Comparison of ENCODE assay signal across 1 cellular context in the genomic region with DNA sequence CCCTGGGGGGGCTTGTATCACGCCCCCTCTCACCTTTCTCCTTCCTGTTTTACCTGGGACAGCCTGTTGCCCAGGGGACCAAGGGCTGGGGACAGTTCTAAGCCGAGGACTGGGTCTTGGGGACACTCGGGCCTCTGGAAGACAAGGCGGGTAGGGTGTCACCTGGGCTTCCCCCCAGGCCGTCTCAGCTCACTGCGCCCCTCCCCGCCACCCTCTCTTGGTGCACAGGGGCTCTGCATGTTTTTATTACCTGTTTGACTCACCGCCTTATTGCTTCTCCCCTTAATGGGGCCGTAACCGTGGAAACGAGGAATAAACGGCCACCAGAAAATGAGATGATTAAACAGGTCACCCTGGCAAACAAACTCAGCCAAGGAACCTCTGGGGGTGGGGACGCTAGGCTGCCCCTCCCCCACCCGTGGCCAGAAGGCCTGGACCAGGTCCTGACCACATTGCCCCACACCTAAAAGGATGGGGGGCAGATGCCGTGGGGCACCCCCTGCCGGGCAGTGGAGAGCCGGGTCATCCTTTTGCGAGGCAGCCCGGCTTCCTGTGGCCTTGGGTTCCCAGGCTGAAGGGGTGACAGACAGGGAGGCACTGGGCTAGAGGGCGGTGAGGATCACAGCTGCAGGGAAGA.
A peak's percentile ranks its signal among the peaks of the same experiment; 100 is the strongest.
TF ChIP-seq lines count a peak whose summit lies in the region.

No MANE protein-coding gene starts in this region.

TF ChIP-seq in HepG2, 621 proteins besides CTCF, POLR2A, EP300 and RAD21 (continued from another document and continues in another):
- TF ChIP-seq HDAC1 (CRISPR knock-in tag; IDR thresholded peaks at IDR 0.05): no peak; the same call in 1 of the 2 replicates
- TF ChIP-seq MTF1 (CRISPR knock-in tag; IDR thresholded peaks at IDR 0.05): no peak
- TF ChIP-seq ZNF33B (CRISPR knock-in tag; IDR thresholded peaks at IDR 0.05): no peak
- TF ChIP-seq, protein P1, sequence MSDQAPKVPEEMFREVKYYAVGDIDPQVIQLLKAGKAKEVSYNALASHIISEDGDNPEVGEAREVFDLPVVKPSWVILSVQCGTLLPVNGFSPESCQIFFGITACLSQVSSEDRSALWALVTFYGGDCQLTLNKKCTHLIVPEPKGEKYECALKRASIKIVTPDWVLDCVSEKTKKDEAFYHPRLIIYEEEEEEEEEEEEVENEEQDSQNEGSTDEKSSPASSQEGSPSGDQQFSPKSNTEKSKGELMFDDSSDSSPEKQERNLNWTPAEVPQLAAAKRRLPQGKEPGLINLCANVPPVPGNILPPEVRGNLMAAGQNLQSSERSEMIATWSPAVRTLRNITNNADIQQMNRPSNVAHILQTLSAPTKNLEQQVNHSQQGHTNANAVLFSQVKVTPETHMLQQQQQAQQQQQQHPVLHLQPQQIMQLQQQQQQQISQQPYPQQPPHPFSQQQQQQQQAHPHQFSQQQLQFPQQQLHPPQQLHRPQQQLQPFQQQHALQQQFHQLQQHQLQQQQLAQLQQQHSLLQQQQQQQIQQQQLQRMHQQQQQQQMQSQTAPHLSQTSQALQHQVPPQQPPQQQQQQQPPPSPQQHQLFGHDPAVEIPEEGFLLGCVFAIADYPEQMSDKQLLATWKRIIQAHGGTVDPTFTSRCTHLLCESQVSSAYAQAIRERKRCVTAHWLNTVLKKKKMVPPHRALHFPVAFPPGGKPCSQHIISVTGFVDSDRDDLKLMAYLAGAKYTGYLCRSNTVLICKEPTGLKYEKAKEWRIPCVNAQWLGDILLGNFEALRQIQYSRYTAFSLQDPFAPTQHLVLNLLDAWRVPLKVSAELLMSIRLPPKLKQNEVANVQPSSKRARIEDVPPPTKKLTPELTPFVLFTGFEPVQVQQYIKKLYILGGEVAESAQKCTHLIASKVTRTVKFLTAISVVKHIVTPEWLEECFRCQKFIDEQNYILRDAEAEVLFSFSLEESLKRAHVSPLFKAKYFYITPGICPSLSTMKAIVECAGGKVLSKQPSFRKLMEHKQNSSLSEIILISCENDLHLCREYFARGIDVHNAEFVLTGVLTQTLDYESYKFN (CRISPR knock-in tag; conservative IDR thresholded peaks at IDR 0.05): no peak; the same call in 1 of the 2 replicates
- TF ChIP-seq YEATS4 (CRISPR knock-in tag; IDR thresholded peaks at IDR 0.05; ENCODE audit: borderline replicate concordance): peak; percentile 52; the same call in 1 of the 2 replicates
- no peak for TF ChIP-seq CENPT (CRISPR knock-in tag; IDR thresholded peaks at IDR 0.05; ENCODE audit: low read depth)
- TF ChIP-seq ZSCAN29 (CRISPR knock-in tag; conservative IDR thresholded peaks at IDR 0.05): no peak
- no peak for TF ChIP-seq HOXA5 (CRISPR knock-in tag; IDR thresholded peaks at IDR 0.05)
- no peak for TF ChIP-seq SATB2 (CRISPR knock-in tag; IDR thresholded peaks at IDR 0.05)
- TF ChIP-seq STAG1 (CRISPR knock-in tag; IDR thresholded peaks at IDR 0.05): peak; percentile 48
- TF ChIP-seq ZNF766 (CRISPR knock-in tag; IDR thresholded peaks at IDR 0.05; ENCODE audit: borderline replicate concordance): no peak; the same call in 1 of the 2 replicates
- no peak for TF ChIP-seq YY1 (IDR thresholded peaks at IDR 0.05; ENCODE audit: insufficient read depth, insufficient replicate concordance, low read depth, low read length)
- no peak for TF ChIP-seq FOXK1 (CRISPR knock-in tag; IDR thresholded peaks at IDR 0.05; ENCODE audit: borderline replicate concordance, low read depth)
- no peak; the same call in 1 of the 2 replicates for TF ChIP-seq ZBTB42 (CRISPR knock-in tag; IDR thresholded peaks at IDR 0.05)
- no peak for TF ChIP-seq EHMT2 (IDR thresholded peaks at IDR 0.05; ENCODE audit: borderline replicate concordance, low read depth, low read length)
- no peak for TF ChIP-seq GRHL1 (CRISPR knock-in tag; conservative IDR thresholded peaks at IDR 0.05)
- TF ChIP-seq, protein P2, sequence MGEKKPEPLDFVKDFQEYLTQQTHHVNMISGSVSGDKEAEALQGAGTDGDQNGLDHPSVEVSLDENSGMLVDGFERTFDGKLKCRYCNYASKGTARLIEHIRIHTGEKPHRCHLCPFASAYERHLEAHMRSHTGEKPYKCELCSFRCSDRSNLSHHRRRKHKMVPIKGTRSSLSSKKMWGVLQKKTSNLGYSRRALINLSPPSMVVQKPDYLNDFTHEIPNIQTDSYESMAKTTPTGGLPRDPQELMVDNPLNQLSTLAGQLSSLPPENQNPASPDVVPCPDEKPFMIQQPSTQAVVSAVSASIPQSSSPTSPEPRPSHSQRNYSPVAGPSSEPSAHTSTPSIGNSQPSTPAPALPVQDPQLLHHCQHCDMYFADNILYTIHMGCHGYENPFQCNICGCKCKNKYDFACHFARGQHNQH (CRISPR knock-in tag; IDR thresholded peaks at IDR 0.05): no peak; the same call in 1 of the 2 replicates
- TF ChIP-seq U2AF2 (IDR thresholded peaks at IDR 0.05; ENCODE audit: low read depth, low read length): no peak
- no peak for TF ChIP-seq ZNF746 (CRISPR knock-in tag; IDR thresholded peaks at IDR 0.05)
- 0 out of 2 replicates have a peak, but pooled peaks have one; percentile 10 for TF ChIP-seq ZNF136 (CRISPR knock-in tag; IDR thresholded peaks at IDR 0.05; ENCODE audit: low read depth)
- 0 out of 2 replicates have a peak, but pooled peaks have one; percentile 41 for TF ChIP-seq ZNF546 (CRISPR knock-in tag; conservative IDR thresholded peaks at IDR 0.05)
- TF ChIP-seq CEBPB (IDR thresholded peaks at IDR 0.05; ENCODE audit: borderline replicate concordance, low read depth, low read length): no peak
- TF ChIP-seq, protein P3, sequence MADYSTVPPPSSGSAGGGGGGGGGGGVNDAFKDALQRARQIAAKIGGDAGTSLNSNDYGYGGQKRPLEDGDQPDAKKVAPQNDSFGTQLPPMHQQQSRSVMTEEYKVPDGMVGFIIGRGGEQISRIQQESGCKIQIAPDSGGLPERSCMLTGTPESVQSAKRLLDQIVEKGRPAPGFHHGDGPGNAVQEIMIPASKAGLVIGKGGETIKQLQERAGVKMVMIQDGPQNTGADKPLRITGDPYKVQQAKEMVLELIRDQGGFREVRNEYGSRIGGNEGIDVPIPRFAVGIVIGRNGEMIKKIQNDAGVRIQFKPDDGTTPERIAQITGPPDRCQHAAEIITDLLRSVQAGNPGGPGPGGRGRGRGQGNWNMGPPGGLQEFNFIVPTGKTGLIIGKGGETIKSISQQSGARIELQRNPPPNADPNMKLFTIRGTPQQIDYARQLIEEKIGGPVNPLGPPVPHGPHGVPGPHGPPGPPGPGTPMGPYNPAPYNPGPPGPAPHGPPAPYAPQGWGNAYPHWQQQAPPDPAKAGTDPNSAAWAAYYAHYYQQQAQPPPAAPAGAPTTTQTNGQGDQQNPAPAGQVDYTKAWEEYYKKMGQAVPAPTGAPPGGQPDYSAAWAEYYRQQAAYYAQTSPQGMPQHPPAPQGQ (CRISPR knock-in tag; IDR thresholded peaks at IDR 0.05; ENCODE audit: borderline replicate concordance): no peak
- TF ChIP-seq FOXP4 (CRISPR knock-in tag; IDR thresholded peaks at IDR 0.05): no peak
- TF ChIP-seq, protein P4, sequence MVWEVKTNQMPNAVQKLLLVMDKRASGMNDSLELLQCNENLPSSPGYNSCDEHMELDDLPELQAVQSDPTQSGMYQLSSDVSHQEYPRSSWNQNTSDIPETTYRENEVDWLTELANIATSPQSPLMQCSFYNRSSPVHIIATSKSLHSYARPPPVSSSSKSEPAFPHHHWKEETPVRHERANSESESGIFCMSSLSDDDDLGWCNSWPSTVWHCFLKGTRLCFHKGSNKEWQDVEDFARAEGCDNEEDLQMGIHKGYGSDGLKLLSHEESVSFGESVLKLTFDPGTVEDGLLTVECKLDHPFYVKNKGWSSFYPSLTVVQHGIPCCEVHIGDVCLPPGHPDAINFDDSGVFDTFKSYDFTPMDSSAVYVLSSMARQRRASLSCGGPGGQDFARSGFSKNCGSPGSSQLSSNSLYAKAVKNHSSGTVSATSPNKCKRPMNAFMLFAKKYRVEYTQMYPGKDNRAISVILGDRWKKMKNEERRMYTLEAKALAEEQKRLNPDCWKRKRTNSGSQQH (CRISPR knock-in tag; IDR thresholded peaks at IDR 0.05; ENCODE audit: low read depth): no peak
- TF ChIP-seq HES4 (CRISPR knock-in tag; IDR thresholded peaks at IDR 0.05; ENCODE audit: borderline replicate concordance): no peak
- TF ChIP-seq ZNF572 (CRISPR knock-in tag; IDR thresholded peaks at IDR 0.05): no peak
- TF ChIP-seq ZNF205 (CRISPR knock-in tag; IDR thresholded peaks at IDR 0.05): no peak
- TF ChIP-seq, protein P5, sequence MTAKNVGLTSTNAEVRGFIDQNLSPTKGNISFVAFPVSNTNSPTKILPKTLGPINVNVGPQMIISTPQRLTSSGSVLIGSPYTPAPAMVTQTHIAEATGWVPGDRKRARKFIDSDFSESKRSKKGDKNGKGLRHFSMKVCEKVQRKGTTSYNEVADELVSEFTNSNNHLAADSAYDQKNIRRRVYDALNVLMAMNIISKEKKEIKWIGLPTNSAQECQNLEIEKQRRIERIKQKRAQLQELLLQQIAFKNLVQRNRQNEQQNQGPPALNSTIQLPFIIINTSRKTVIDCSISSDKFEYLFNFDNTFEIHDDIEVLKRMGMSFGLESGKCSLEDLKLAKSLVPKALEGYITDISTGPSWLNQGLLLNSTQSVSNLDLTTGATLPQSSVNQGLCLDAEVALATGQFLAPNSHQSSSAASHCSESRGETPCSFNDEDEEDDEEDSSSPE (CRISPR knock-in tag; IDR thresholded peaks at IDR 0.05): 0 out of 2 replicates have a peak, but pooled peaks have one; percentile 8
- TF ChIP-seq ZNF292 (CRISPR knock-in tag; IDR thresholded peaks at IDR 0.05; ENCODE audit: borderline replicate concordance, low read depth): no peak
- TF ChIP-seq ZFP1 (CRISPR knock-in tag; IDR thresholded peaks at IDR 0.05): no peak
- peak; percentile 34; the same call in 1 of the 2 replicates for TF ChIP-seq CEBPG (CRISPR knock-in tag; IDR thresholded peaks at IDR 0.05)
- TF ChIP-seq LCORL (IDR thresholded peaks at IDR 0.05): no peak
- TF ChIP-seq LCORL (CRISPR knock-in tag; IDR thresholded peaks at IDR 0.05): peak; percentile 71
- TF ChIP-seq PAF1 (CRISPR knock-in tag; IDR thresholded peaks at IDR 0.05): no peak
- no peak for TF ChIP-seq ZNF143 (CRISPR knock-in tag; IDR thresholded peaks at IDR 0.05)
- no peak for TF ChIP-seq ZNF512 (CRISPR knock-in tag; IDR thresholded peaks at IDR 0.05)
- no peak for TF ChIP-seq NCOA5 (CRISPR knock-in tag; IDR thresholded peaks at IDR 0.05)
- TF ChIP-seq KLF12 (CRISPR knock-in tag; IDR thresholded peaks at IDR 0.05; ENCODE audit: borderline replicate concordance): 0 out of 2 replicates have a peak, but pooled peaks have one; percentile 30
- TF ChIP-seq, protein P6, sequence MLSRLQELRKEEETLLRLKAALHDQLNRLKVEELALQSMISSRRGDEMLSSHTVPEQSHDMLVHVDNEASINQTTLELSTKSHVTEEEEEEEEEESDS (CRISPR knock-in tag; IDR thresholded peaks at IDR 0.05; ENCODE audit: borderline replicate concordance): no peak
- TF ChIP-seq ZFP36L1 (CRISPR knock-in tag; IDR thresholded peaks at IDR 0.05): no peak
- no peak for TF ChIP-seq ZNF7 (CRISPR knock-in tag; IDR thresholded peaks at IDR 0.05)
- no peak for TF ChIP-seq ZNF274 (CRISPR knock-in tag; IDR thresholded peaks at IDR 0.05)
- TF ChIP-seq ZNF740 (CRISPR knock-in tag; IDR thresholded peaks at IDR 0.05): 0 out of 2 replicates have a peak, but pooled peaks have one; percentile 45
- TF ChIP-seq ZNF772 (CRISPR knock-in tag; IDR thresholded peaks at IDR 0.05): no peak
- no peak for TF ChIP-seq ATF2 (CRISPR knock-in tag; IDR thresholded peaks at IDR 0.05)
- peak; percentile 58; the same call in 1 of the 2 replicates for TF ChIP-seq BCL6 (CRISPR knock-in tag; IDR thresholded peaks at IDR 0.05)
